ENCODE assay signal across 8 cellular contexts in the genomic region with DNA sequence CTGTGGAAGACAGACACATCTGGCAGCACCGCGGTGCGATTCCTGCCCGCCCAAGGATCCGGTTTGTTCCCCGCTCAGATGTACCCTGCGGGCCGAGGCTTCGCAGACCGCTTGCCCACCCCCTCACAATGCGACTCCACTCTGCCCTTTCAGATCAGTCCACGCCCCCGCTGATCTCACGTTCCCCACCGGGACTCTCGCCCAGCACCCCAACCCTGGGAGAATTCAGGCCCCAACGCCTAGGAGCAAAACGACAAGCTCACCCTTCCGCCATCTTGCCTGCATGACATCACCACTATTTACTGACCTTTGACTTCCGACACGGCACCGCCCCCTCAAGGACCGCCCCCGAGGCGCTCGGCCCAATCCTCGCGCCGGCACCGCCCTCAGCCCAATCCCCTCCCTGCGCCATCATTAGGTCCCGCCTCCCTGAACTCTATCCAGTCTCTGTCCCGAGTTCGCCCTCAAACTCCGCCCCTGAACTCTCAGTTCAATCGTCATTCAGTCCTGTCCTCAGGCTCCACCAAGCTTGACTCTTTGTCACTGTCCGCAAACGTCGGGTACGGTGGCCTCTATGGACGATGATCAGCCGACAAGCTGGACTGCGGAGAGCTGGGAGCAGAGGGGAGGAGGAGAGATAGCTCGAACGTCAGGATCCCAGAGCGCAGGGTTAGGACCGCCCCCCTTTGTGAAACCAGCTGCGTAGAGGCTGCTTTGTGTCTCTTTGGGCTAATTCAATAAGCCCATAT. TPM values are rescaled to one million over a fixed set of nuclear protein-coding genes. Genes with fewer than 3 reads are reported as not detected.
DNase-seq lines count a peak whose midpoint lies in the region; TF ChIP-seq lines count a peak whose summit lies in the region.

Gene BSDC1 (minus strand): TSS at position 301 of the 749 bp plus-strand sequence. CDS start 27 bp downstream, at position 274.

- no peaks in the 10 kb centered on the region for H3K27me3 Mint-ChIP-seq in activated naive CD4-positive, alpha-beta T cell treated with anti-CD3 and anti-CD28 coated beads for 36 hours (ENCODE audit: low read depth)

- peak within 1 kb of the TSS; percentile 99 for H3K27ac Mint-ChIP-seq in activated naive CD4-positive, alpha-beta T cell treated with anti-CD3 and anti-CD28 coated beads for 36 hours

- H3K4me1 Mint-ChIP-seq in activated naive CD4-positive, alpha-beta T cell treated with anti-CD3 and anti-CD28 coated beads for 36 hours (ENCODE audit: low read depth), result peaks cover 31% of the 10 kb centered on the region

- CTCF ChIA-PET in activated naive CD4-positive, alpha-beta T cell treated with anti-CD3 and anti-CD28 coated beads for 36 hours (lab: Charles Lee), result interaction anchor here (0.9 to 1.7 kb wide), 5 partner anchors 10 to 178 kb away, joined by 3 to 11 read pairs (median 3); no protein-coding TSS in a partner anchor

- peaks cover 4% of the 10 kb centered on the region for H3K36me3 Mint-ChIP-seq in activated naive CD4-positive, alpha-beta T cell treated with anti-CD3 and anti-CD28 coated beads for 36 hours (ENCODE audit: low read depth)

- H3K27ac ChIP-seq in subcutaneous abdominal adipose tissue (ENCODE audit: low read depth, low read length), result peak within 1 kb of the TSS; percentile 96

- H3K36me3 ChIP-seq in neuron (ENCODE audit: insufficient read depth, low read length), result peaks cover 28% of the 10 kb centered on the region
- peaks cover 13 to 29% (median 24%) of the 10 kb centered on the region in 5 donors for H3K36me3 ChIP-seq in subcutaneous abdominal adipose tissue (ENCODE audit: control insufficient read depth in 5 of 5, insufficient read depth in 5 of 5, low read length in 5 of 5)

- H3K9ac ChIP-seq in subcutaneous abdominal adipose tissue (ENCODE audit: low read length in 5 of 5), result peak within 1 kb of the TSS; percentile 89 to 97 (median 97)

- peaks cover 15% of the 10 kb centered on the region for H3K4me1 ChIP-seq in neuron (ENCODE audit: insufficient read depth, low read length)
- H3K4me1 ChIP-seq in subcutaneous abdominal adipose tissue (ENCODE audit: control insufficient read depth in 5 of 5, insufficient read depth in 5 of 5, low read length in 5 of 5), result peaks cover 13 to 34% (median 25%) of the 10 kb centered on the region in 5 donors

- peaks cover 1% of the 10 kb centered on the region for H3K9me3 ChIP-seq in neuron (ENCODE audit: low read length)
- H3K9me3 ChIP-seq in subcutaneous abdominal adipose tissue (ENCODE audit: control insufficient read depth in 5 of 5, low read length in 5 of 5), result no peaks in the 10 kb centered on the region

- peaks cover 2% of the 10 kb centered on the region for H3K9me3 Mint-ChIP-seq in activated naive CD4-positive, alpha-beta T cell treated with anti-CD3 and anti-CD28 coated beads for 36 hours

- no peak within 1 kb of the TSS for H2AFZ ChIP-seq in neuron (ENCODE audit: low read depth, low read length)

- intact Hi-C loops in activated naive CD4-positive, alpha-beta T cell treated with anti-CD3 and anti-CD28 coated beads for 36 hours (cut with micrococcal nuclease), result loop anchor here (2.0 to 10.0 kb wide), 3 partner anchors 44 to 260 kb away; partner anchors contain the start of genes MARCKSL1, RBBP4 and ZBTB8OS

- no peak for TF ChIP-seq CTCF in HFF-Myc (IDR thresholded peaks at IDR 0.05; ENCODE audit: low read depth, low read length, missing control alignments)

- DNase-seq in GM03348 (ENCODE audit: low spot score), result peak; percentile 99
- DNase-seq in HFF-Myc (ENCODE audit: extremely low read depth, low read depth), result peak; percentile 98
- peak; percentile 98 for DNase-seq in NAMALWA (ENCODE audit: low spot score)
- DNase-seq in SK-N-DZ (ENCODE audit: low spot score), result peak; percentile 99
- peak; percentile 100 for DNase-seq in activated naive CD4-positive, alpha-beta T cell treated with anti-CD3 and anti-CD28 coated beads for 36 hours
- peak; percentile 99 for DNase-seq in foreskin melanocyte

- H3K4me3 Mint-ChIP-seq in activated naive CD4-positive, alpha-beta T cell treated with anti-CD3 and anti-CD28 coated beads for 36 hours, result peak within 1 kb of the TSS; percentile 100

- no peaks in the 10 kb centered on the region for H3K27me3 ChIP-seq in neuron (ENCODE audit: insufficient read depth, low read length)
- no peaks in the 10 kb centered on the region for H3K27me3 ChIP-seq in subcutaneous abdominal adipose tissue (ENCODE audit: control insufficient read depth in 5 of 5, insufficient read depth in 4 of 5, low read length in 5 of 5)

- H3K4me3 ChIP-seq in HFF-Myc (replicated peaks; ENCODE audit: low read depth, low read length), result peak within 1 kb of the TSS; percentile 71
- H3K4me3 ChIP-seq in neuron (ENCODE audit: low read length), result peak within 1 kb of the TSS; percentile 83
- peak within 1 kb of the TSS; percentile 81 to 99 (median 97) for H3K4me3 ChIP-seq in subcutaneous abdominal adipose tissue (ENCODE audit: low read depth in 1 of 5, low read length in 5 of 5)

RNA-seq across cellular contexts. Expression of gene BSDC1, which starts in this region (rescaled TPM):
- polyA plus RNA-seq in SK-N-DZ (2014; cell fraction: cytosol; rRNA removed), result 56.8 and 61.3 TPM in 2 replicates
- polyA plus RNA-seq in SK-N-DZ (2014; cell fraction: nucleus; rRNA removed), result 58.1 and 69.7 TPM in 2 replicates
- 10 to 100 TPM; 35.2 to 38.3 TPM for total RNA-seq in activated naive CD4-positive, alpha-beta T cell treated with anti-CD3 and anti-CD28 coated beads for 36 hours

Comparison
In these comparisons a context has a peak if more than half of its experiments do, and no peak if none do; other contexts are left out.
1. Peak in every context shown above with its lines: DNase-seq, H3K4me3 ChIP-seq and H3K27ac ChIP-seq.